In the genomic region with DNA sequence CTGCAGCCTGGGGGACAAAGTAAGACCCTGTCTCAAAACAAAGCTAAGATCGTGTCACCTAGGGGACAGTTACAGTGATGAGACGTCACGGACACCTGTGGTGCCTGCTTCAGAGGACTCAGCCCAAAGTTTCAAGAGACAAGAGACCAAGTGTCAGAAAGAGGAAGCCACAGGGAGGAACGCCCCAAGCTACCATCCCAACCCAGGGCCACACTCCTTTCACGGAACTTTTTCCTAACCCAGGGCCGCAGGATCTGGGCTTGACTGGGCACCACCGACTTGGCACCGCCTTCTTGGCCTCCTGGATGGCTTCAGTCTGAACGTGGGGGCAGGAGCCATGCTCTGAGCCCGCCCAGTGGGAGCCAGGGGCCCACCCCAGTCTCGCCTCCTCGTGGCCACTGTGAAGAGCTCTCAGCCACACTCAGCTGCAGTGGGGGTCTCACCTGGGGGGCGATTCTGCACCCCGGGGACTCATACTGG, we compare ENCODE assay signal across 8 cellular contexts. TPM values are rescaled to one million over a fixed set of nuclear protein-coding genes. Genes with fewer than 3 reads are reported as not detected.
DNase-seq lines count a peak whose midpoint lies in the region; ATAC-seq and TF ChIP-seq lines count a peak whose summit lies in the region.

No MANE protein-coding gene starts in this region.

- peaks cover 82% of the 10 kb centered on the region for H3K4me1 ChIP-seq in OCI-LY7 (ENCODE audit: insufficient read depth, low read length, poor library complexity, severe bottlenecking)
- H3K4me1 ChIP-seq in gastroesophageal sphincter: peaks cover 0 to 100% (median 33%) of the 10 kb centered on the region in 3 donors

- WGBS in gastroesophageal sphincter (ENCODE audit: low coverage in 1 of 2), 2 donors: 74% methylated on average over 5 of the region's 14 CpGs; no CpG with 5 or more reads in 1 of the 2 donors

- CTCF ChIA-PET in OCI-LY7 (lab: Charles Lee; ENCODE audit: unreplicated experiment): interaction anchor here (0.6 kb wide), 2 partner anchors 31 to 146 kb away, joined by 3 read pairs; no protein-coding TSS in a partner anchor

- no peaks in the 10 kb centered on the region for H3K27me3 ChIP-seq in gastroesophageal sphincter

- H3K79me2 ChIP-seq in OCI-LY7 (ENCODE audit: insufficient read depth, low read depth, low read length): peaks cover 32% of the 10 kb centered on the region

- ATAC-seq in Right ventricle myocardium superior (ENCODE audit: poor library complexity): peak; percentile 8
- ATAC-seq in Right ventricle myocardium inferior: no peak
- no peak for ATAC-seq in gastroesophageal sphincter
- ATAC-seq in GM18907 (IDR thresholded peaks at IDR 0.05; ENCODE audit: unreplicated experiment): no peak

- peak overlapping the region; percentile 94 for H3K27ac ChIP-seq in OCI-LY7 (ENCODE audit: low read depth, low read length, poor library complexity, severe bottlenecking)
- peak overlapping the region in 3 of 4 donors; percentile 0 to 58 (median 38) for H3K27ac ChIP-seq in gastroesophageal sphincter

- no peak overlapping the region for H2AFZ ChIP-seq in OCI-LY7 (ENCODE audit: low read length)

- H4K20me1 ChIP-seq in OCI-LY7 (ENCODE audit: insufficient read depth, low read length): no peaks in the 10 kb centered on the region

- POLR2A ChIA-PET in OCI-LY7 (lab: Charles Lee): interaction anchor here (0.9 kb wide), 1 partner anchor 36 kb away, joined by 3 read pairs; no protein-coding TSS in a partner anchor

- peak; percentile 75 for TF ChIP-seq CTCF in OCI-LY7 (conservative IDR thresholded peaks at IDR 0.05; ENCODE audit: low read length)
- no peak for TF ChIP-seq CTCF in gastroesophageal sphincter (IDR thresholded peaks at IDR 0.05)

- TF ChIP-seq POLR2A in gastroesophageal sphincter (IDR thresholded peaks at IDR 0.05): no peak

- BruUV-seq in OCI-LY7 (replicated peaks; lab: Mats Ljungman, UMichigan): no TSS peak

- DNase-seq in Right ventricle myocardium superior: no peak
- no peak for DNase-seq in Right ventricle myocardium inferior (ENCODE audit: missing footprints)
- peak; percentile 92 for DNase-seq in OCI-LY7 (ENCODE audit: low spot score)
- DNase-seq in NCI-H1694 treated with DMSO at 0.1 percent for 48 hours (lab: John Stamatoyannopoulos, UW): no peak
- no peak for DNase-seq in NCI-H1048 (lab: John Stamatoyannopoulos, UW)
- no peak for DNase-seq in putamen (ENCODE audit: low spot score)

- no peak for TF ChIP-seq EP300 in gastroesophageal sphincter (IDR thresholded peaks at IDR 0.05)

- H3K36me3 ChIP-seq in OCI-LY7 (ENCODE audit: insufficient read depth, low read length) (peaks cover 16% of the 10 kb centered on the region), gastroesophageal sphincter (peaks cover 0 to 31% of the 10 kb centered on the region in 2 donors)

- H3K9me3 ChIP-seq in OCI-LY7 (ENCODE audit: low read length): no peaks in the 10 kb centered on the region
- no peaks in the 10 kb centered on the region for H3K9me3 ChIP-seq in gastroesophageal sphincter

- H3K9me2 ChIP-seq in OCI-LY7 (ENCODE audit: insufficient read depth, low read length): no peaks in the 10 kb centered on the region

- intact Hi-C loops in Right ventricle myocardium superior (cut with DNase I): no loop called here
- intact Hi-C loops in Right ventricle myocardium inferior (cut with DNase I): no loop called here
- intact Hi-C loops in OCI-LY7 (cut with micrococcal nuclease; ENCODE audit: unreplicated experiment): loop anchor here (2.0 to 10.0 kb wide), 3 partner anchors 37 to 420 kb away; a partner anchor contains a TSS

- H3K4me3 ChIP-seq in OCI-LY7 (ENCODE audit: low read depth, low read length, poor library complexity, severe bottlenecking): peak overlapping the region; percentile 21
- H3K4me3 ChIP-seq in gastroesophageal sphincter: no peak overlapping the region

- H3K4me2 ChIP-seq in OCI-LY7 (ENCODE audit: low read length): peak overlapping the region; percentile 98

RNA-seq across cellular contexts. Expression of a gene that starts 8.5 kb away (rescaled TPM):
- total RNA-seq in Right ventricle myocardium superior: 15.6 TPM
- 14.3 TPM for total RNA-seq in Right ventricle myocardium inferior
- total RNA-seq in OCI-LY7 (2014; rRNA removed; shearing (Covaris generic)): 41.7 and 54.6 TPM in 2 replicates
- total RNA-seq in OCI-LY7 (2022): 87.5 and 111 TPM in 2 replicates
- total RNA-seq in gastroesophageal sphincter: 10 to 100 TPM; 29.0 to 69.9 (median 38.6) TPM

RNA-seq across cellular contexts. Expression of a gene that starts 9.1 kb away (rescaled TPM):
- 1.7 TPM for total RNA-seq in Right ventricle myocardium superior
- total RNA-seq in Right ventricle myocardium inferior: 1.4 TPM
- total RNA-seq in OCI-LY7 (2014; rRNA removed; shearing (Covaris generic)): 11.2 and 12.9 TPM in 2 replicates
- 6.1 and 7.3 TPM in 2 replicates for total RNA-seq in OCI-LY7 (2022)
- total RNA-seq in gastroesophageal sphincter: 10 to 100 TPM in 1 of 4 donors, 1 to 10 TPM in 3; 2.4 to 17.3 (median 4.3) TPM

RNA-seq across cellular contexts. Expression of a gene that starts 36.6 kb away (rescaled TPM):
- total RNA-seq in Right ventricle myocardium superior (238 TPM), Right ventricle myocardium inferior (234 TPM), OCI-LY7 (2022) (200 and 225 TPM in 2 replicates), gastroesophageal sphincter (100 to 1,000 TPM in 3 of 4 donors, 10 to 100 TPM in 1; 98.4 to 195 (median 173) TPM)
- total RNA-seq in OCI-LY7 (2014; rRNA removed; shearing (Covaris generic)): 97.0 and 115 TPM in 2 replicates
